Comparison of ENCODE assay signal across 8 cellular contexts in the genomic region with DNA sequence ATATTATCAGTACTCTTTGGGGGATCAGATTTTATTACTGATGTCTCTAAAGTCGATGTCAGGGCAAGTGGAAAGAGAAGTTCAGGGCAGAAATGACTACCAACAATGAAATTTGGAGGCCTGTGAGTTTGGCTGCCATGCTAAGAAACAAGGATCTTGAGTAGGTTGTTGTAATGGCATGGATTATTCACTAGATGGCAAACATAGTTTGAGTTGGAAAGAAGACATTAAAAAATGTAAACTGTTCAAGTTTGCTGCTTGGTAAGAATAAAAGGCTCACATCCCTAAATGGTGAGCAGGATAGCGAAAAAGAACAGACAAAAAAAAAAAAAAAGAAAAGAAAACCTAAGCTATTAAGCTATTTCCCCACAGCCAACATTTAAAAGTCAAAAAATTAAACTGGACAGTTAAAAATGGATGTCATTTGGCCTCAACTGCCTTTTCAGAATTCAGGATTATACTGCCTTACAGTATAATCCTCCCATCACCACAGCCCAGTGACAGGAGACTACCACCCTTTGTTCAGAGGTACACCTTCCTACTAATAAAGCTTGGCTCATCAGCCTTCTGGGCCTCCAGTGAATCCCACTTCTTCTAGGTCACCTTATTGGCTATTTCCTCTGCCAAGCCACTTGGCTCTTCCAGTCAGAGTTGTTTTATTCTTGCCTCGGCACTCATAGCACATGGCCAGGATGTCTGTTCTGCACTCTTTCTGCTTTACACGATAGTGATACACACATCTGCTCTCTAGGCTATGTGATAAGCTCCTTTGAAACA.
DNase-seq lines count a peak whose midpoint lies in the region; ATAC-seq and TF ChIP-seq lines count a peak whose summit lies in the region.

No MANE protein-coding gene starts in this region.

- H3K27me3 ChIP-seq in CD4-positive, CD25-positive, alpha-beta regulatory T cell (ENCODE audit: control insufficient read depth, insufficient read depth, low read length): peaks cover under 1% of the 10 kb centered on the region
- no peaks in the 10 kb centered on the region for H3K27me3 ChIP-seq in uterus

- H3K4me1 Mint-ChIP-seq in CD4-positive, CD25-positive, alpha-beta regulatory T cell: peaks cover 0 to 5% (median 0%) of the 10 kb centered on the region in 4 donors

- no peak overlapping the region for H3K4me3 ChIP-seq in CD4-positive, CD25-positive, alpha-beta regulatory T cell (ENCODE audit: low read depth, low read length)
- H3K4me3 ChIP-seq in uterus: no peak overlapping the region

- no peak overlapping the region for H3K4me3 Mint-ChIP-seq in CD4-positive, CD25-positive, alpha-beta regulatory T cell

- H3K9me3 Mint-ChIP-seq in CD4-positive, CD25-positive, alpha-beta regulatory T cell: no peaks in the 10 kb centered on the region

- intact Hi-C loops in uterus (cut with DNase I; ENCODE audit: low total_unique reads): no loop called here

- in situ Hi-C loops in T47D (cut with HindIII; ENCODE audit: low pct_unique_long_range_greater_than_20kb, low sequenced_read_pairs): no loop called here

- peak in 2 of 3 donors; percentile 19 to 56 for DNase-seq in CD4-positive, CD25-positive, alpha-beta regulatory T cell
- DNase-seq in NCI-H460 (ENCODE audit: extremely low read depth, low read depth) (peak; percentile 29), T47D (ENCODE audit: low read depth in 1 of 2, low spot score in 1 of 2) (peak; percentile 77 to 85), kidney glomerular epithelial cell (lab: John Stamatoyannopoulos, UW) (peak; percentile 47), uterus (no peak)

- peak; percentile 73 to 81 (median 74) for TF ChIP-seq CTCF in uterus (IDR thresholded peaks at IDR 0.05)

- no peak for TF ChIP-seq POLR2A in uterus (IDR thresholded peaks at IDR 0.05)

- no peak for ATAC-seq in CD4-positive, CD25-positive, alpha-beta regulatory T cell (ENCODE audit: low read depth in 2 of 2)
- ATAC-seq in GM21529 (IDR thresholded peaks at IDR 0.05; ENCODE audit: unreplicated experiment): peak; percentile 53
- no peak for ATAC-seq in HG02642 (IDR thresholded peaks at IDR 0.05; ENCODE audit: poor library complexity, unreplicated experiment)
- ATAC-seq in HG03039 (IDR thresholded peaks at IDR 0.05; ENCODE audit: unreplicated experiment): no peak

- H3K27ac ChIP-seq in CD4-positive, CD25-positive, alpha-beta regulatory T cell (ENCODE audit: insufficient read depth, low read length, poor library complexity, severe bottlenecking): no peak overlapping the region
- peak overlapping the region; percentile 59 to 64 for H3K27ac ChIP-seq in uterus

- H3K9me3 ChIP-seq in CD4-positive, CD25-positive, alpha-beta regulatory T cell (ENCODE audit: control insufficient read depth in 2 of 2, low read length in 2 of 2): no peaks in the 10 kb centered on the region
- H3K9me3 ChIP-seq in uterus: no peaks in the 10 kb centered on the region

- H3K36me3 Mint-ChIP-seq in CD4-positive, CD25-positive, alpha-beta regulatory T cell: no peaks in the 10 kb centered on the region

- peaks cover 23% of the 10 kb centered on the region for H3K27me3 Mint-ChIP-seq in CD4-positive, CD25-positive, alpha-beta regulatory T cell

- no peak overlapping the region for H3K27ac Mint-ChIP-seq in CD4-positive, CD25-positive, alpha-beta regulatory T cell

- no peaks in the 10 kb centered on the region for H3K36me3 ChIP-seq in CD4-positive, CD25-positive, alpha-beta regulatory T cell (ENCODE audit: control insufficient read depth, insufficient read depth, low read length)
- H3K36me3 ChIP-seq in uterus: no peaks in the 10 kb centered on the region

- no peaks in the 10 kb centered on the region for H3K4me1 ChIP-seq in CD4-positive, CD25-positive, alpha-beta regulatory T cell (ENCODE audit: control insufficient read depth, insufficient read depth, low read length, poor library complexity, severe bottlenecking)
- H3K4me1 ChIP-seq in uterus: no peaks in the 10 kb centered on the region

Comparison
In these comparisons a context has a peak if more than half of its experiments do, and no peak if none do; other contexts are left out.
1. DNase-seq: peak in CD4-positive, CD25-positive, alpha-beta regulatory T cell (2 of 3), NCI-H460 (single experiment), T47D (2 of 2) and kidney glomerular epithelial cell (single experiment); none in uterus (0 of 2).